39 cellular contexts compared by ENCODE assay signal in genomic region chr11:79157738-79158137, GRCh38.
"Had no signal": no experiment of that assay in that cellular context is flagged by ENCODE, and none has a peak within 500 bp of the region (broad histone marks: within the 10 kb centered on the region; RNA-seq: fewer than 3 reads in every experiment).

No MANE protein-coding gene starts in this region.

- H3K27ac Mint-ChIP-seq: activated B cell treated with CpG ODN at 0.5 μM for 24 hours; activated CD4-positive, alpha-beta memory T cell treated with anti-CD3 and anti-CD28 coated beads, Interleukin-2, amount 10 ng/mL, durations not matched to agents 7 days and 5 days; activated CD8-positive, alpha-beta memory T cell treated with anti-CD3 and anti-CD28 coated beads, Interleukin-2, amount 10 ng/mL, durations not matched to agents 7 days and 5 days; activated naive CD4-positive, alpha-beta T cell treated with anti-CD3 and anti-CD28 coated beads, Interleukin-2, amount 50 U/mL, for 24 hours; activated naive CD8-positive, alpha-beta T cell treated with anti-CD3 and anti-CD28 coated beads, Interleukin-2, amount 10 ng/mL, durations not matched to agents 7 days and 5 days had no signal

- ATAC-seq: activated CD8-positive, alpha-beta memory T cell treated with anti-CD3 and anti-CD28 coated beads, Interleukin-2, amount 10 ng/mL, durations not matched to agents 7 days and 5 days; PC-3 had no signal

- H3K9me3 Mint-ChIP-seq: activated B cell treated with CpG ODN at 0.5 μM for 24 hours; activated CD4-positive, alpha-beta memory T cell treated with anti-CD3 and anti-CD28 coated beads, Interleukin-2, amount 10 ng/mL, durations not matched to agents 7 days and 5 days; activated naive CD4-positive, alpha-beta T cell treated with anti-CD3 and anti-CD28 coated beads, Interleukin-2, amount 50 U/mL, for 24 hours; activated naive CD8-positive, alpha-beta T cell treated with anti-CD3 and anti-CD28 coated beads, Interleukin-2, amount 10 ng/mL, durations not matched to agents 7 days and 5 days had no signal

- H3K4me1 ChIP-seq: ascending aorta, Peyer's patch had no signal

- H3K27me3 ChIP-seq: ascending aorta, Peyer's patch had no signal

- H3K9me3 ChIP-seq: ascending aorta, Peyer's patch had no signal

- DNase-seq: activated B cell treated with CpG ODN at 0.5 μM for 24 hours; activated CD4-positive, alpha-beta memory T cell treated with anti-CD3 and anti-CD28 coated beads, Interleukin-2, amount 10 ng/mL, durations not matched to agents 7 days and 5 days; activated CD4-positive, alpha-beta T cell treated with anti-CD3 and anti-CD28 coated beads for 1 hour; activated CD4-positive, alpha-beta T cell treated with anti-CD3 and anti-CD28 coated beads for 48 hours; activated CD8-positive, alpha-beta memory T cell treated with anti-CD3 and anti-CD28 coated beads for 24 hours; activated CD8-positive, alpha-beta memory T cell treated with anti-CD3 and anti-CD28 coated beads, Interleukin-2, amount 10 ng/mL, durations not matched to agents 7 days and 5 days; activated CD8-positive, alpha-beta memory T cell treated with anti-CD3 and anti-CD28 coated beads, Interleukin-2, amount 50 U/mL, for 48 hours; activated effector memory CD4-positive, alpha-beta T cell treated with Interleukin-2 at 50 U/mL for 16 hours; activated naive CD4-positive, alpha-beta T cell; activated naive CD8-positive, alpha-beta T cell treated with anti-CD3 and anti-CD28 coated beads, Interleukin-2, amount 10 ng/mL, durations not matched to agents 7 days and 5 days; activated T-cell treated with anti-CD3 and anti-CD28 coated beads, Interleukin-2, amount 50 U/mL, for 48 hours; amygdala; caudate nucleus; cerebellar nuclear complex; Kasumi-1; KG1; MM.1S; NCI-H1092 treated with DMSO at 0.1 percent for 48 hours; NCI-H1417; NCI-H146; NCI-H187; NCI-H2029 treated with DMSO at 0.1 percent for 48 hours; NCI-H2107; NCI-H2171; NCI-H510A; NCI-H526; NCI-H748 treated with DMSO at 0.1 percent for 48 hours; NK-92 treated with Interleukin-12 subunit alpha and Interleukin-12 subunit beta, amount 100 ng/mL, for 24 hours; PC-3; Peyer's patch; Right ventricle myocardium superior; RPMI8226; SW 1271; T-helper 1 cell; T-helper 2 cell; T-helper 9 cell had no signal

- H3K4me3 Mint-ChIP-seq: activated B cell treated with CpG ODN at 0.5 μM for 24 hours; activated CD4-positive, alpha-beta memory T cell treated with anti-CD3 and anti-CD28 coated beads, Interleukin-2, amount 10 ng/mL, durations not matched to agents 7 days and 5 days; activated CD8-positive, alpha-beta memory T cell treated with anti-CD3 and anti-CD28 coated beads, Interleukin-2, amount 10 ng/mL, durations not matched to agents 7 days and 5 days; activated naive CD4-positive, alpha-beta T cell treated with anti-CD3 and anti-CD28 coated beads, Interleukin-2, amount 50 U/mL, for 24 hours; activated naive CD8-positive, alpha-beta T cell treated with anti-CD3 and anti-CD28 coated beads, Interleukin-2, amount 10 ng/mL, durations not matched to agents 7 days and 5 days had no signal

- H3K27me3 Mint-ChIP-seq: activated B cell treated with CpG ODN at 0.5 μM for 24 hours; activated CD4-positive, alpha-beta memory T cell treated with anti-CD3 and anti-CD28 coated beads, Interleukin-2, amount 10 ng/mL, durations not matched to agents 7 days and 5 days; activated CD8-positive, alpha-beta memory T cell treated with anti-CD3 and anti-CD28 coated beads, Interleukin-2, amount 10 ng/mL, durations not matched to agents 7 days and 5 days; activated naive CD8-positive, alpha-beta T cell treated with anti-CD3 and anti-CD28 coated beads, Interleukin-2, amount 10 ng/mL, durations not matched to agents 7 days and 5 days had no signal

- H3K4me1 Mint-ChIP-seq: activated B cell treated with CpG ODN at 0.5 μM for 24 hours; activated CD4-positive, alpha-beta memory T cell treated with anti-CD3 and anti-CD28 coated beads, Interleukin-2, amount 10 ng/mL, durations not matched to agents 7 days and 5 days; activated CD8-positive, alpha-beta memory T cell treated with anti-CD3 and anti-CD28 coated beads, Interleukin-2, amount 10 ng/mL, durations not matched to agents 7 days and 5 days; activated naive CD4-positive, alpha-beta T cell treated with anti-CD3 and anti-CD28 coated beads, Interleukin-2, amount 50 U/mL, for 24 hours; activated naive CD8-positive, alpha-beta T cell treated with anti-CD3 and anti-CD28 coated beads, Interleukin-2, amount 10 ng/mL, durations not matched to agents 7 days and 5 days had no signal

- H3K36me3 ChIP-seq: ascending aorta, Peyer's patch had no signal

- H3K27ac ChIP-seq: ascending aorta, Peyer's patch, VCaP had no signal

- H3K4me3 ChIP-seq: ascending aorta, Peyer's patch had no signal

- H3K36me3 Mint-ChIP-seq: activated CD8-positive, alpha-beta memory T cell treated with anti-CD3 and anti-CD28 coated beads, Interleukin-2, amount 10 ng/mL, durations not matched to agents 7 days and 5 days; activated naive CD4-positive, alpha-beta T cell treated with anti-CD3 and anti-CD28 coated beads, Interleukin-2, amount 50 U/mL, for 24 hours; activated naive CD8-positive, alpha-beta T cell treated with anti-CD3 and anti-CD28 coated beads, Interleukin-2, amount 10 ng/mL, durations not matched to agents 7 days and 5 days had no signal
